ENCODE assay signal across 8 cellular contexts in the genomic region with DNA sequence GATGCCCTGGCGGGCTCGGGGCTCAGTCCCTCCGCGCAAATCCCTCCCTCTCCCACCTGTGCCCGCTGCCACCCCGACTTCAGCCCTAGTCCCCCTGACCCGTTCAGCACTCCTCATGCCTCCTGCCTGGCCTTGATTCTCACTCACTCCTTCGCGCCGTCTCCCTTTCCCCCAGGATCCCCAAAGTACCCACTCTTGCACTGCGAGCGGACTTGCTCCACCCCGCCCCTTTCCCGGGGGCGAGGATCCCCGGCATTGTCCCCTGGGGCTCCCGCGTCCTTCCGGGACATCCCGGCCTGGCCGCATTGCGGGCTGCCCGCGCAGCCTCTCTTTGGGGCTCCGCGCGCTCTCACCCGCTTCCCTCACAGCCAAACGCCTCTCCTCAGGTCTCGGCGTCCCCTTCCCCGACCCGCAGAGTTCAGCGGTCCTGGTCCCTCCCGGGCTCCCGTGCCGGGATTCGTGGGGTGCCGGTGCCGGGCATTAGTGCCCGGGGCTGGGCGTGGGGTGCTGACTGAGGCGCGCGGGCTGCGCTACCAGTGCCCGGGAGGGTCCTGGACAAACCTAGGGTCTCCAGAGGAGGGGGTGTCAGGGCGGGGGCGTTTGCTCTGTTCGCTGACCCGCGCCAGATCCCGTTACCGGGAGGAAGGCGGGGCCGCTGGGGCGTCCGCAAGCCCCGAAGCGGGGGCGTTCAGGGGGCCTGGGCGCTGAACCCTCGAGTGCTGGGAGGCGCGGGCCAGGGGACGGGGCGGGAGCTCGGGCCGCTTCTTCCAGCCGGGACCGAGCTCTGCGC. TPM values are rescaled to one million over a fixed set of nuclear protein-coding genes. Genes with fewer than 3 reads are reported as not detected.
A peak's percentile ranks its signal among the peaks of the same experiment; 100 is the strongest.
DNase-seq lines count a peak whose midpoint lies in the region; ATAC-seq and TF ChIP-seq lines count a peak whose summit lies in the region.

No MANE protein-coding gene starts in this region.

- peaks cover 50% of the 10 kb centered on the region for H3K27me3 Mint-ChIP-seq in T-helper 1 cell treated with Interleukin-12 subunit alpha and Interleukin-12 subunit beta and Interleukin-4 antibody, amounts not matched to agents 30 μg/mL and 1 μg/mL, for 36 hours (ENCODE audit: low read depth)
- no peaks in the 10 kb centered on the region for H3K27me3 Mint-ChIP-seq in stimulated activated naive CD8-positive, alpha-beta T cell treated with anti-CD3 and anti-CD28 coated beads, Interleukin-15, amount 100 ng/mL, for 72 hours

- no peak for TF ChIP-seq CTCF in GM10266 (IDR thresholded peaks at IDR 0.05; ENCODE audit: control insufficient read depth, insufficient read depth, low read depth, missing control alignments)

- H3K4me3 ChIP-seq in mesenchymal stem cell (ENCODE audit: insufficient read depth in 1 of 2, low read depth in 1 of 2, low read length in 2 of 2): peak overlapping the region; percentile 78 to 93

- peak overlapping the region; percentile 46 for H2AFZ ChIP-seq in mesenchymal stem cell (ENCODE audit: low read depth, low read length)

- H2BK12ac ChIP-seq in mesenchymal stem cell (ENCODE audit: low read length in 2 of 2): peak overlapping the region; percentile 80 to 89

- peak overlapping the region; percentile 98 to 99 for H3K4ac ChIP-seq in mesenchymal stem cell (ENCODE audit: low read depth in 1 of 2, low read length in 2 of 2)

- H3K4me1 Mint-ChIP-seq in T-helper 1 cell treated with Interleukin-12 subunit alpha and Interleukin-12 subunit beta and Interleukin-4 antibody, amounts not matched to agents 30 μg/mL and 1 μg/mL, for 36 hours (ENCODE audit: low read depth): peaks cover 40% of the 10 kb centered on the region
- H3K4me1 Mint-ChIP-seq in stimulated activated naive CD8-positive, alpha-beta T cell treated with anti-CD3 and anti-CD28 coated beads, Interleukin-15, amount 100 ng/mL, for 72 hours: peaks cover 48% of the 10 kb centered on the region

- peak overlapping the region; percentile 99 to 100 for H3K18ac ChIP-seq in mesenchymal stem cell (ENCODE audit: low read depth in 1 of 2, low read length in 2 of 2)

- ATAC-seq in stimulated activated naive CD8-positive, alpha-beta T cell treated with anti-CD3 and anti-CD28 coated beads, Interleukin-15, amount 100 ng/mL, for 72 hours: no peak
- ATAC-seq in GM21529 (IDR thresholded peaks at IDR 0.05; ENCODE audit: unreplicated experiment) (no peak), HG02852 (IDR thresholded peaks at IDR 0.05; ENCODE audit: unreplicated experiment) (no peak)

- H3K4me1 ChIP-seq in mesenchymal stem cell (ENCODE audit: control insufficient read depth, insufficient read depth, low read depth, low read length): peaks cover 6% of the 10 kb centered on the region

- H3K23ac ChIP-seq in mesenchymal stem cell (ENCODE audit: low read length in 2 of 2): peak overlapping the region; percentile 67 to 86

- H2BK15ac ChIP-seq in mesenchymal stem cell (ENCODE audit: low read depth, poor library complexity, severe bottlenecking): peak overlapping the region; percentile 97

- no peaks in the 10 kb centered on the region for H3K36me3 ChIP-seq in mesenchymal stem cell (ENCODE audit: control insufficient read depth in 1 of 2, insufficient read depth in 2 of 2, low read depth in 1 of 2, low read length in 2 of 2)

- peak overlapping the region; percentile 88 for H3K27ac ChIP-seq in mesenchymal stem cell (ENCODE audit: low read length, poor library complexity, severe bottlenecking)

- peaks cover 4% of the 10 kb centered on the region for H3K36me3 Mint-ChIP-seq in T-helper 1 cell treated with Interleukin-12 subunit alpha and Interleukin-12 subunit beta and Interleukin-4 antibody, amounts not matched to agents 30 μg/mL and 1 μg/mL, for 36 hours (ENCODE audit: low read depth)

- peaks cover 0 to 6% of the 10 kb centered on the region in 2 experiments for H3K27me3 ChIP-seq in mesenchymal stem cell (ENCODE audit: control insufficient read depth in 1 of 2, insufficient read depth in 1 of 2, low read length in 2 of 2)

- under 1% methylated on average over 57 of the region's 72 CpGs for WGBS in mesenchymal stem cell

- no peaks in the 10 kb centered on the region for H3K9me3 ChIP-seq in mesenchymal stem cell (ENCODE audit: control insufficient read depth, low read length)

- peak; percentile 30 for DNase-seq in GM10266 (ENCODE audit: extremely low spot score)
- DNase-seq in ecto neural progenitor cell (ENCODE audit: low spot score): peak; percentile 70
- peak; percentile 43 for DNase-seq in mesenchymal stem cell
- DNase-seq in stimulated activated naive CD8-positive, alpha-beta T cell treated with anti-CD3 and anti-CD28 coated beads, Interleukin-15, amount 100 ng/mL, for 72 hours: peak; percentile 53 to 72
- DNase-seq in SHP77 (lab: John Stamatoyannopoulos, UW): no peak

- peak overlapping the region; percentile 99 for H2BK120ac ChIP-seq in mesenchymal stem cell (ENCODE audit: low read depth, low read length)

- H3K79me1 ChIP-seq in mesenchymal stem cell (replicated peaks; ENCODE audit: low read length, poor library complexity, severe bottlenecking): peaks cover 2% of the 10 kb centered on the region

- H2AK5ac ChIP-seq in mesenchymal stem cell (ENCODE audit: low read length, severe bottlenecking): peak overlapping the region; percentile 23

- H3K4me2 ChIP-seq in mesenchymal stem cell (ENCODE audit: low read length, poor library complexity, severe bottlenecking): peak overlapping the region; percentile 94

- H4K91ac ChIP-seq in mesenchymal stem cell (ENCODE audit: low read length): peak overlapping the region; percentile 98

- H2BK5ac ChIP-seq in mesenchymal stem cell (ENCODE audit: low read depth, low read length, poor library complexity, severe bottlenecking): peak overlapping the region; percentile 96

- no peaks in the 10 kb centered on the region for H3K9me3 Mint-ChIP-seq in T-helper 1 cell treated with Interleukin-12 subunit alpha and Interleukin-12 subunit beta and Interleukin-4 antibody, amounts not matched to agents 30 μg/mL and 1 μg/mL, for 36 hours
- no peaks in the 10 kb centered on the region for H3K9me3 Mint-ChIP-seq in stimulated activated naive CD8-positive, alpha-beta T cell treated with anti-CD3 and anti-CD28 coated beads, Interleukin-15, amount 100 ng/mL, for 72 hours

- H4K8ac ChIP-seq in mesenchymal stem cell (ENCODE audit: low read length): peak overlapping the region; percentile 98

- peak overlapping the region; percentile 98 for H3K4me3 Mint-ChIP-seq in T-helper 1 cell treated with Interleukin-12 subunit alpha and Interleukin-12 subunit beta and Interleukin-4 antibody, amounts not matched to agents 30 μg/mL and 1 μg/mL, for 36 hours
- peak overlapping the region; percentile 99 to 100 for H3K4me3 Mint-ChIP-seq in stimulated activated naive CD8-positive, alpha-beta T cell treated with anti-CD3 and anti-CD28 coated beads, Interleukin-15, amount 100 ng/mL, for 72 hours

- H3K14ac ChIP-seq in mesenchymal stem cell (ENCODE audit: low read length in 2 of 2): peak overlapping the region; percentile 76 to 88

- peak overlapping the region; percentile 89 for H3K9ac ChIP-seq in mesenchymal stem cell (ENCODE audit: low read length)

- H3K27ac Mint-ChIP-seq in T-helper 1 cell treated with Interleukin-12 subunit alpha and Interleukin-12 subunit beta and Interleukin-4 antibody, amounts not matched to agents 30 μg/mL and 1 μg/mL, for 36 hours: peak overlapping the region; percentile 93
- H3K27ac Mint-ChIP-seq in stimulated activated naive CD8-positive, alpha-beta T cell treated with anti-CD3 and anti-CD28 coated beads, Interleukin-15, amount 100 ng/mL, for 72 hours: peak overlapping the region; percentile 89 to 94

RNA-seq across cellular contexts. Expression of a gene that starts 45.6 kb away (rescaled TPM):
- 12.2 TPM for polyA plus RNA-seq in mesenchymal stem cell (2013, experiment 1 of 2)
- 11.4 TPM for polyA plus RNA-seq in mesenchymal stem cell (2013, experiment 2 of 2)

Comparison
In these comparisons a context has a peak if more than half of its experiments do, and no peak if none do; other contexts are left out.
1. DNase-seq: peak in GM10266 (single experiment), ecto neural progenitor cell (single experiment), mesenchymal stem cell (single experiment) and stimulated activated naive CD8-positive, alpha-beta T cell treated with anti-CD3 and anti-CD28 coated beads, Interleukin-15, amount 100 ng/mL, for 72 hours (2 of 2); none in SHP77 (0 of 2).